28 cellular contexts compared by ENCODE assay signal in the genomic region with DNA sequence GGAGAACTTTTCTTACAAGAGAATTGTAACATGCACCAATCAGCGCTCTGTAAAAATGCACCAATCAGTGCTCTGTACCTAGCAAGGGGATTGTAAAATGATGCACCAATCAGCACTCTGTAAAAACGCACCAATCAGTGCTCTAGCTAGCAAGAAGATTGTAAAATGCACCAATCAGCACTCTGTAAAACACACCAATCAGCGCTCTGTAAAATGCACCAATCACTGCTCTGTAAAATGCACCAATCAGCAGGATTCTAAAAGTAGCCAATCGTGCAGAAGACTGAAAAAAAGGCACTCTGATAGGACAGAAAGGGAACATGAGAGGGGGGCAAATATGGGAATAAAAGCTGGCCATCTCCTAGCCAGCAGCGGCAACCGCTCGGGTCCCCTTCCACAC.
"Had no signal": no experiment of that assay in that cellular context is flagged by ENCODE, and none has a peak within 500 bp of the region (broad histone marks: within the 10 kb centered on the region; RNA-seq: fewer than 3 reads in every experiment).

No MANE protein-coding gene starts in this region.

- H3K9me3 ChIP-seq: ovary, psoas muscle, right lobe of liver, suprapubic skin, thoracic aorta, thyroid gland, upper lobe of left lung, vagina had no signal

- H2AFZ ChIP-seq: neural progenitor cell, parathyroid adenoma had no signal

- ATAC-seq: natural killer cell; psoas muscle; right cardiac atrium; right lobe of liver; stimulated activated effector memory CD8-positive, alpha-beta T cell treated with anti-CD3 and anti-CD28 coated beads, Interleukin-12 subunit alpha, Interleukin-12 subunit beta, amount 100 ng/mL, for 72 hours; stimulated activated naive CD8-positive, alpha-beta T cell treated with anti-CD3 and anti-CD28 coated beads, Interleukin-15, amount 100 ng/mL, for 72 hours; stimulated activated naive CD8-positive, alpha-beta T cell treated with anti-CD3 and anti-CD28 coated beads, Interleukin-15, Interleukin-2, amounts not matched to agents 100 U/mL and 50 U/mL, for 24 hours had no signal

- H3K4me2 ChIP-seq: neural progenitor cell had no signal

- H3K27me3 ChIP-seq: neural progenitor cell, ovary, sigmoid colon, thyroid gland, upper lobe of left lung, vagina had no signal

- H3K4me1 ChIP-seq: parathyroid adenoma, psoas muscle, right lobe of liver, suprapubic skin had no signal

- DNase-seq: natural killer cell; occipital lobe; ovary; posterior cingulate gyrus; psoas muscle; right cardiac atrium; right lobe of liver; sigmoid colon; small intestine; stimulated activated CD4-positive, alpha-beta T cell treated with anti-CD3 and anti-CD28 coated beads, Interleukin-15, amount 100 ng/mL, for 24 hours; stimulated activated CD4-positive, alpha-beta T cell treated with anti-CD3 and anti-CD28 coated beads, Interleukin-2, amount 100 ng/mL, for 24 hours; stimulated activated CD4-positive, alpha-beta T cell treated with anti-CD3 and anti-CD28 coated beads, Interleukin-2, amount 100 ng/mL, for 48 hours; stimulated activated CD4-positive, alpha-beta T cell treated with anti-CD3 and anti-CD28 coated beads, Interleukin-4, amount 100 ng/mL, for 24 hours; stimulated activated naive CD4-positive, alpha-beta T cell; stimulated activated naive CD8-positive, alpha-beta T cell treated with anti-CD3 and anti-CD28 coated beads, Interleukin-15, amount 100 ng/mL, for 72 hours; stimulated activated naive CD8-positive, alpha-beta T cell treated with anti-CD3 and anti-CD28 coated beads, Interleukin-15, Interleukin-2, amounts not matched to agents 100 U/mL and 50 U/mL, for 24 hours; substantia nigra; thyroid gland; trophoblast cell; upper lobe of left lung had no signal

- H3K36me3 ChIP-seq: neural progenitor cell, ovary, right lobe of liver, suprapubic skin, thoracic aorta, thyroid gland, tibial nerve, upper lobe of left lung, vagina had no signal

- H3K9ac ChIP-seq: neural progenitor cell, parathyroid adenoma had no signal

- H3K4me3 ChIP-seq: neural progenitor cell, ovary, psoas muscle, right lobe of liver, sigmoid colon, suprapubic skin, thoracic aorta, thyroid gland, tibial nerve, upper lobe of left lung, vagina had no signal

- H3K79me2 ChIP-seq: parathyroid adenoma had no signal

- FAIRE-seq: small intestine, urothelium cell line had no signal

- H3K27ac ChIP-seq: neural progenitor cell, ovary, parathyroid adenoma, psoas muscle, right lobe of liver, sigmoid colon, suprapubic skin, thoracic aorta, thyroid gland, tibial nerve, upper lobe of left lung, vagina had no signal
